In the genomic region with DNA sequence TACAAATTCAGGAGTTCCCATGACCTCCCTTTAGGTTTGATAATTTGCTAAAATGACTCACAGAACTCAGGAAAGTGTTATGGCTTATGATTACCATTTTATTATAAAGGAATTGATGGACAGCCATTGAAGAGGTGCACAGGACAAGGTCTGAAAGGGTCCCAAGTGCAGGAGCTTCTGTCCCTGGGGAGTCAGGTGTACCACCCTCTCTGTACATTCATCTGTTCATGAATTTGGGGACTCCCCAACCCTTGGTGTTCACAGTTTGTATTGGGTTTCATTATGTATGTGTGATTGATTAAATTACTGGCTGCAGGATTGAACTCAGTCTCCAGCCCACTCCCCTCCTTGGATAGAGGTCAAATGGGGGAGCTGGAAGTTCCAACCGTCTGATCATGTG, we compare ENCODE assay signal across 25 cellular contexts. TPM values are rescaled to one million over a fixed set of nuclear protein-coding genes. Genes with fewer than 3 reads are reported as not detected.
DNase-seq lines count a peak whose midpoint lies in the region; ATAC-seq lines count a peak whose summit lies in the region.
"Had no signal": no experiment of that assay in that cellular context is flagged by ENCODE, and none has a peak within 500 bp of the region (broad histone marks: within the 10 kb centered on the region; RNA-seq: fewer than 3 reads in every experiment).

No MANE protein-coding gene starts in this region.

- POLR2A ChIA-PET in activated CD4-positive, alpha-beta memory T cell treated with anti-CD3 and anti-CD28 coated beads for 36 hours (lab: Charles Lee), result interaction anchor here (0.5 to 2.1 kb wide), 5 partner anchors 12 to 28 kb away, joined by 3 to 10 read pairs (median 6); no protein-coding TSS in a partner anchor
- POLR2A ChIA-PET in activated CD4-positive, alpha-beta memory T cell treated with anti-CD3 and anti-CD28 coated beads, Interleukin-2, amount 10 ng/mL, durations not matched to agents 7 days and 5 days (lab: Charles Lee), result interaction anchor here (1.1 kb wide), 1 partner anchor 10 kb away, joined by 3 read pairs; no protein-coding TSS in a partner anchor

- intact Hi-C loops in activated CD4-positive, alpha-beta memory T cell treated with anti-CD3 and anti-CD28 coated beads for 36 hours (cut with micrococcal nuclease), result no loop called here

- peaks cover 64% of the 10 kb centered on the region for H3K4me1 Mint-ChIP-seq in activated CD4-positive, alpha-beta memory T cell treated with anti-CD3 and anti-CD28 coated beads for 36 hours (ENCODE audit: low read depth)
- peaks cover 32% of the 10 kb centered on the region for H3K4me1 Mint-ChIP-seq in activated CD4-positive, alpha-beta memory T cell treated with anti-CD3 and anti-CD28 coated beads, Interleukin-2, amount 10 ng/mL, durations not matched to agents 7 days and 5 days
- peaks cover 57% of the 10 kb centered on the region for H3K4me1 Mint-ChIP-seq in activated naive CD8-positive, alpha-beta T cell treated with anti-CD3 and anti-CD28 coated beads for 36 hours
- H3K4me1 Mint-ChIP-seq in stimulated activated memory B cell treated with anti-CD40 and anti-IgM and Interleukin-4, amounts not matched to agents 10 μg/mL and 1 μg/mL and 100 μg/mL, for 72 hours, result peaks cover 32% of the 10 kb centered on the region

- H3K36me3 Mint-ChIP-seq in activated CD4-positive, alpha-beta memory T cell treated with anti-CD3 and anti-CD28 coated beads for 36 hours, result peaks cover 58% of the 10 kb centered on the region
- H3K36me3 Mint-ChIP-seq in activated CD4-positive, alpha-beta memory T cell treated with anti-CD3 and anti-CD28 coated beads, Interleukin-2, amount 10 ng/mL, durations not matched to agents 7 days and 5 days (ENCODE audit: low read depth), result peaks cover 94% of the 10 kb centered on the region
- peaks cover 75% of the 10 kb centered on the region for H3K36me3 Mint-ChIP-seq in activated naive CD8-positive, alpha-beta T cell treated with anti-CD3 and anti-CD28 coated beads for 36 hours
- peaks cover 69% of the 10 kb centered on the region for H3K36me3 Mint-ChIP-seq in stimulated activated memory B cell treated with anti-CD40 and anti-IgM and Interleukin-4, amounts not matched to agents 10 μg/mL and 1 μg/mL and 100 μg/mL, for 72 hours

- no peak overlapping the region for H3K4me3 Mint-ChIP-seq in activated CD4-positive, alpha-beta memory T cell treated with anti-CD3 and anti-CD28 coated beads for 36 hours
- H3K4me3 Mint-ChIP-seq in activated CD4-positive, alpha-beta memory T cell treated with anti-CD3 and anti-CD28 coated beads, Interleukin-2, amount 10 ng/mL, durations not matched to agents 7 days and 5 days, result no peak overlapping the region
- no peak overlapping the region for H3K4me3 Mint-ChIP-seq in activated naive CD8-positive, alpha-beta T cell treated with anti-CD3 and anti-CD28 coated beads for 36 hours
- H3K4me3 Mint-ChIP-seq in stimulated activated memory B cell treated with anti-CD40 and anti-IgM and Interleukin-4, amounts not matched to agents 10 μg/mL and 1 μg/mL and 100 μg/mL, for 72 hours, result no peak overlapping the region

- H3K27ac Mint-ChIP-seq in activated CD4-positive, alpha-beta memory T cell treated with anti-CD3 and anti-CD28 coated beads for 36 hours, result peak overlapping the region; percentile 71
- no peak overlapping the region for H3K27ac Mint-ChIP-seq in activated CD4-positive, alpha-beta memory T cell treated with anti-CD3 and anti-CD28 coated beads, Interleukin-2, amount 10 ng/mL, durations not matched to agents 7 days and 5 days
- H3K27ac Mint-ChIP-seq in activated naive CD8-positive, alpha-beta T cell treated with anti-CD3 and anti-CD28 coated beads for 36 hours, result peak overlapping the region; percentile 91
- peak overlapping the region; percentile 54 for H3K27ac Mint-ChIP-seq in stimulated activated memory B cell treated with anti-CD40 and anti-IgM and Interleukin-4, amounts not matched to agents 10 μg/mL and 1 μg/mL and 100 μg/mL, for 72 hours

- no peak for DNase-seq in activated CD4-positive, alpha-beta memory T cell treated with anti-CD3 and anti-CD28 coated beads for 36 hours
- no peak for DNase-seq in activated CD4-positive, alpha-beta memory T cell treated with anti-CD3 and anti-CD28 coated beads, Interleukin-2, amount 10 ng/mL, durations not matched to agents 7 days and 5 days
- no peak for DNase-seq in activated naive CD8-positive, alpha-beta T cell treated with anti-CD3 and anti-CD28 coated beads for 36 hours
- DNase-seq in activated CD8-positive, alpha-beta memory T cell treated with anti-CD3 and anti-CD28 coated beads, Interleukin-2, amount 50 U/mL, for 48 hours, result no peak
- DNase-seq in cerebellar cortex (ENCODE audit: low spot score) (no peak), ecto neural progenitor cell (ENCODE audit: low spot score) (no peak)
- DNase-seq: activated CD4-positive, alpha-beta T cell treated with anti-CD3 and anti-CD28 coated beads, Interleukin-2, amount 50 U/mL, for 4 hours; body of pancreas; cerebellar nuclear complex; COR-L47; dorsolateral prefrontal cortex; left ventricle myocardium superior; NCI-H1092 treated with DMSO at 0.1 percent for 48 hours; NCI-H187; NCI-H2171 treated with DMSO at 0.1 percent for 48 hours; NCI-H524; NK-92 treated with Interleukin-12 subunit alpha and Interleukin-12 subunit beta, amount 100 ng/mL, for 24 hours; occipital lobe; tibial artery had no signal

- peak; percentile 42 for ATAC-seq in GM18868 (IDR thresholded peaks at IDR 0.05; ENCODE audit: unreplicated experiment)
- peak; percentile 53 for ATAC-seq in stimulated activated memory B cell treated with anti-CD40 and anti-IgM and Interleukin-4, amounts not matched to agents 10 μg/mL and 1 μg/mL and 100 μg/mL, for 72 hours
- ATAC-seq: A549, body of pancreas, HCT116, left ventricle myocardium superior, PC-3, SK-N-SH treated with all-trans-retinoic acid at 6 μM for 48 hours had no signal

- peaks cover 2% of the 10 kb centered on the region for H3K9me3 Mint-ChIP-seq in activated CD4-positive, alpha-beta memory T cell treated with anti-CD3 and anti-CD28 coated beads for 36 hours
- no peaks in the 10 kb centered on the region for H3K9me3 Mint-ChIP-seq in activated CD4-positive, alpha-beta memory T cell treated with anti-CD3 and anti-CD28 coated beads, Interleukin-2, amount 10 ng/mL, durations not matched to agents 7 days and 5 days
- peaks cover 11% of the 10 kb centered on the region for H3K9me3 Mint-ChIP-seq in activated naive CD8-positive, alpha-beta T cell treated with anti-CD3 and anti-CD28 coated beads for 36 hours
- H3K9me3 Mint-ChIP-seq in stimulated activated memory B cell treated with anti-CD40 and anti-IgM and Interleukin-4, amounts not matched to agents 10 μg/mL and 1 μg/mL and 100 μg/mL, for 72 hours, result peaks cover 9% of the 10 kb centered on the region

- CTCF ChIA-PET in activated CD4-positive, alpha-beta memory T cell treated with anti-CD3 and anti-CD28 coated beads for 36 hours (lab: Charles Lee), result interaction anchor here (1.1 to 1.8 kb wide), 3 partner anchors 12 to 58 kb away, joined by 3 to 6 read pairs (median 4); no protein-coding TSS in a partner anchor
- CTCF ChIA-PET in activated CD4-positive, alpha-beta memory T cell treated with anti-CD3 and anti-CD28 coated beads, Interleukin-2, amount 10 ng/mL, durations not matched to agents 7 days and 5 days (lab: Charles Lee), result no interaction called here

- no peaks in the 10 kb centered on the region for H3K27me3 Mint-ChIP-seq in activated CD4-positive, alpha-beta memory T cell treated with anti-CD3 and anti-CD28 coated beads for 36 hours
- no peaks in the 10 kb centered on the region for H3K27me3 Mint-ChIP-seq in activated CD4-positive, alpha-beta memory T cell treated with anti-CD3 and anti-CD28 coated beads, Interleukin-2, amount 10 ng/mL, durations not matched to agents 7 days and 5 days
- no peaks in the 10 kb centered on the region for H3K27me3 Mint-ChIP-seq in activated naive CD8-positive, alpha-beta T cell treated with anti-CD3 and anti-CD28 coated beads for 36 hours
- H3K27me3 Mint-ChIP-seq in stimulated activated memory B cell treated with anti-CD40 and anti-IgM and Interleukin-4, amounts not matched to agents 10 μg/mL and 1 μg/mL and 100 μg/mL, for 72 hours, result no peaks in the 10 kb centered on the region

RNA-seq across cellular contexts. Expression of a gene that starts 10.8 kb away (rescaled TPM):
- 10 to 100 TPM; 31.3 to 32.5 TPM for total RNA-seq in activated CD4-positive, alpha-beta memory T cell treated with anti-CD3 and anti-CD28 coated beads for 36 hours
- 10 to 100 TPM; 33.9 to 36.1 TPM for total RNA-seq in activated CD4-positive, alpha-beta memory T cell treated with anti-CD3 and anti-CD28 coated beads, Interleukin-2, amount 10 ng/mL, durations not matched to agents 7 days and 5 days
- total RNA-seq in activated naive CD8-positive, alpha-beta T cell treated with anti-CD3 and anti-CD28 coated beads for 36 hours, result 10 to 100 TPM; 25.3 to 25.9 TPM

RNA-seq across cellular contexts. Expression of a gene that starts 25.7 kb away (rescaled TPM):
- total RNA-seq in activated CD4-positive, alpha-beta memory T cell treated with anti-CD3 and anti-CD28 coated beads for 36 hours, result 10 to 100 TPM; 29.9 to 30.1 TPM
- 10 to 100 TPM; 60.1 to 61.9 TPM for total RNA-seq in activated CD4-positive, alpha-beta memory T cell treated with anti-CD3 and anti-CD28 coated beads, Interleukin-2, amount 10 ng/mL, durations not matched to agents 7 days and 5 days
- 10 to 100 TPM; 36.9 to 43.7 TPM for total RNA-seq in activated naive CD8-positive, alpha-beta T cell treated with anti-CD3 and anti-CD28 coated beads for 36 hours
